8 cellular contexts compared by ENCODE assay signal in genomic region chr5:150905312-150905683, GRCh38. TPM values are rescaled to one million over a fixed set of nuclear protein-coding genes. Genes with fewer than 3 reads are reported as not detected.
DNase-seq lines count a peak whose midpoint lies in the region; ATAC-seq and TF ChIP-seq lines count a peak whose summit lies in the region.

No MANE protein-coding gene starts in this region.

- H3K4me1 Mint-ChIP-seq in H9: peaks cover 0 to 14% of the 10 kb centered on the region in 2 experiments; a peak in 2 of 4 replicates

- H2BK20ac ChIP-seq in H9 (ENCODE audit: low read depth, low read length, poor library complexity, severe bottlenecking): no peak overlapping the region

- H3K27ac ChIP-seq in H9 (ENCODE audit: insufficient read length, low read depth, low read length): peak overlapping the region; percentile 68

- H3K27me3 ChIP-seq in H9 (ENCODE audit: insufficient read depth, low read length) (no peaks in the 10 kb centered on the region), adipocyte (replicated peaks; ENCODE audit: control insufficient read depth, insufficient read depth, low read length) (no peaks in the 10 kb centered on the region), iPS-15b (ENCODE audit: control insufficient read depth, insufficient read depth, low read length) (no peaks in the 10 kb centered on the region), skeletal muscle satellite cell (ENCODE audit: control insufficient read depth, insufficient read depth, low read length) (no peaks in the 10 kb centered on the region)

- peak overlapping the region; percentile 63 for H3K56ac ChIP-seq in H9 (ENCODE audit: insufficient read length, low read depth, low read length)

- no CpG with 5 or more reads among the region's 4 CpGs for WGBS in H9 (ENCODE audit: extremely low coverage, insufficient read length, low lambda C conversion rate)

- H3K4me3 ChIP-seq in adipocyte (ENCODE audit: low read length) (peak overlapping the region; percentile 91), iPS-15b (ENCODE audit: low read depth, low read length) (peak overlapping the region; percentile 94), skeletal muscle satellite cell (ENCODE audit: low read length) (peak overlapping the region; percentile 83)

- peak overlapping the region; percentile 3 for H4K91ac ChIP-seq in H9 (ENCODE audit: insufficient read length, low read depth, low read length)

- TF ChIP-seq CTCF in H9 (conservative IDR thresholded peaks at IDR 0.05): no peak
- TF ChIP-seq CTCF in GM20000 (IDR thresholded peaks at IDR 0.05; ENCODE audit: extremely low read depth, missing control alignments): no peak

- H3K9ac ChIP-seq in H9 (ENCODE audit: extremely low read depth, insufficient read length, low read length) (peak overlapping the region; percentile 95), adipocyte (ENCODE audit: low read length) (peak overlapping the region; percentile 94), iPS-15b (ENCODE audit: low read depth, low read length) (peak overlapping the region; percentile 100), skeletal muscle satellite cell (ENCODE audit: low read depth, low read length) (peak overlapping the region; percentile 84)

- peak overlapping the region; percentile 85 for H3K18ac ChIP-seq in H9 (ENCODE audit: insufficient read length, low read depth, low read length)

- H3K23me2 ChIP-seq in H9 (ENCODE audit: insufficient read length, low read depth, low read length, poor library complexity, severe bottlenecking): peaks cover 3% of the 10 kb centered on the region

- H3K36me3 ChIP-seq in adipocyte (ENCODE audit: control insufficient read depth, insufficient read depth, low read length, severe bottlenecking): peaks cover 6% of the 10 kb centered on the region
- H3K36me3 ChIP-seq in iPS-15b (ENCODE audit: control insufficient read depth, insufficient read depth, low read length): no peaks in the 10 kb centered on the region
- H3K36me3 ChIP-seq in skeletal muscle satellite cell (ENCODE audit: insufficient read depth, low read length): peaks cover 19% of the 10 kb centered on the region

- peaks cover 42% of the 10 kb centered on the region for H3K9me3 ChIP-seq in H9 (ENCODE audit: control insufficient read depth, low read depth, low read length)
- peaks cover 84% of the 10 kb centered on the region for H3K9me3 ChIP-seq in adipocyte (ENCODE audit: control insufficient read depth, low read length)
- H3K9me3 ChIP-seq in iPS-15b (ENCODE audit: control insufficient read depth, insufficient read depth, low read length): peaks cover 6% of the 10 kb centered on the region
- peaks cover 26% of the 10 kb centered on the region for H3K9me3 ChIP-seq in skeletal muscle satellite cell (replicated peaks; ENCODE audit: low read length)

- no peak overlapping the region for H2BK12ac ChIP-seq in H9 (ENCODE audit: insufficient read length, low read depth, low read length)

- no peaks in the 10 kb centered on the region for H4K20me1 ChIP-seq in H9 (ENCODE audit: control insufficient read depth, insufficient read depth, insufficient read length)

- peak overlapping the region; percentile 38 for H2BK120ac ChIP-seq in H9 (ENCODE audit: low read depth, low read length, poor library complexity, severe bottlenecking)

- no peaks in the 10 kb centered on the region for H3K79me1 ChIP-seq in H9 (ENCODE audit: insufficient read depth, low read depth, low read length, poor library complexity, severe bottlenecking)

- H3K4me2 ChIP-seq in H9 (ENCODE audit: insufficient read depth, insufficient read length, low read length): peak overlapping the region; percentile 44
- peak overlapping the region; percentile 78 for H3K4me2 ChIP-seq in skeletal muscle satellite cell (ENCODE audit: low read length)

- H2AFZ ChIP-seq in H9 (ENCODE audit: low read length): no peak overlapping the region

- peak overlapping the region; percentile 22 for H2BK5ac ChIP-seq in H9 (ENCODE audit: insufficient read length, low read length)

- peak overlapping the region; percentile 91 for H4K5ac ChIP-seq in H9 (ENCODE audit: insufficient read length, low read depth, low read length)

- H3T11ph ChIP-seq in H9 (ENCODE audit: low read length): no peak overlapping the region

- H3K27me3 Mint-ChIP-seq in H9 (ENCODE audit: low read depth): no peaks in the 10 kb centered on the region; the same call in 1 of the 2 replicates

- H3K27ac Mint-ChIP-seq in H9: peak overlapping the region; percentile 95 to 100 (median 100); a peak in 6 of 7 replicates

- H3K36me3 Mint-ChIP-seq in H9 (ENCODE audit: insufficient read depth in 1 of 3, low read depth in 3 of 3): peaks cover 17 to 60% (median 56%) of the 10 kb centered on the region in 3 experiments

- DNase-seq in H9 (no peak), adipocyte (ENCODE audit: low read depth) (no peak), HUDEP-2 (lab: John Stamatoyannopoulos, UW; ENCODE audit: unreplicated experiment in 76 of 76) (no peak), GM20000 (ENCODE audit: low spot score) (no peak)

- peaks cover 68 to 69% of the 10 kb centered on the region in 2 experiments for H3K9me3 Mint-ChIP-seq in H9

- H2BK15ac ChIP-seq in H9 (ENCODE audit: low read depth, low read length): no peak overlapping the region

- H2AK5ac ChIP-seq in H9 (ENCODE audit: insufficient read length, low read length): no peak overlapping the region

- no peaks in the 10 kb centered on the region for H3K79me2 ChIP-seq in H9 (ENCODE audit: insufficient read depth, low read length)

- peak overlapping the region; percentile 89; the same call in 1 of the 2 replicates for H3K14ac ChIP-seq in H9 (ENCODE audit: insufficient read depth, low read length)

- peak overlapping the region; percentile 75 for H4K8ac ChIP-seq in H9 (replicated peaks; ENCODE audit: insufficient read length, low read depth, low read length)

- H3K4me1 ChIP-seq in H9 (ENCODE audit: insufficient read depth, low read length): no peaks in the 10 kb centered on the region
- no peaks in the 10 kb centered on the region for H3K4me1 ChIP-seq in adipocyte (ENCODE audit: control insufficient read depth, insufficient read depth, low read length)
- no peaks in the 10 kb centered on the region for H3K4me1 ChIP-seq in iPS-15b (ENCODE audit: control insufficient read depth, insufficient read depth, low read length)
- no peaks in the 10 kb centered on the region for H3K4me1 ChIP-seq in skeletal muscle satellite cell (ENCODE audit: control insufficient read depth, insufficient read depth, low read length)

- ATAC-seq in HG03097 (IDR thresholded peaks at IDR 0.05; ENCODE audit: low FRiP score, unreplicated experiment) (no peak), GM19463 (IDR thresholded peaks at IDR 0.05; ENCODE audit: unreplicated experiment) (no peak)

- no peak overlapping the region for H3K23ac ChIP-seq in H9 (ENCODE audit: insufficient read length, low read depth, low read length)

- H3K4ac ChIP-seq in H9 (ENCODE audit: low read depth, low read length): no peak overlapping the region

- peak overlapping the region; percentile 79 to 90 for H3K4me3 Mint-ChIP-seq in H9

RNA-seq across cellular contexts. Expression of gene ZNF300, which starts 0.5 kb away (rescaled TPM):
- total RNA-seq in H9 (2021): 7.7 and 8.8 TPM in 2 replicates
- total RNA-seq in skeletal muscle satellite cell (2012; rRNA removed): 6.1 and 6.3 TPM in 2 replicates

RNA-seq across cellular contexts. Expression of gene IRGM, which starts 59.0 kb away (rescaled TPM):
- total RNA-seq in H9 (2021): 0.13 and 0.37 TPM in 2 replicates
- total RNA-seq in skeletal muscle satellite cell (2012; rRNA removed): under 0.01 and 0.25 TPM in 2 replicates
